ENCODE assay signal across 8 cellular contexts in genomic region chr1:200153277-200154055, GRCh38.
DNase-seq lines count a peak whose midpoint lies in the region; ATAC-seq and TF ChIP-seq lines count a peak whose summit lies in the region.

No MANE protein-coding gene starts in this region.

- DNase-seq in activated CD4-positive, alpha-beta T cell treated with anti-CD3 and anti-CD28 coated beads, Interleukin-2, amount 50 U/mL, for 1 hour, result peak; percentile 22
- DNase-seq in stimulated activated CD4-positive, alpha-beta T cell treated with anti-CD3 and anti-CD28 coated beads, Interleukin-15, amount 100 ng/mL, for 24 hours, result peak; percentile 62
- DNase-seq in posterior vena cava (ENCODE audit: low spot score) (no peak), neural progenitor cell (ENCODE audit: low spot score) (no peak), GF-D8 (lab: John Stamatoyannopoulos, UW) (no peak), KG1 (lab: John Stamatoyannopoulos, UW) (no peak)

- no peak overlapping the region for H2AFZ ChIP-seq in neural progenitor cell (replicated peaks)

- no peaks in the 10 kb centered on the region for H3K9me3 ChIP-seq in neural progenitor cell (ENCODE audit: low read depth)

- H3K9me3 Mint-ChIP-seq in neural progenitor cell, result no peaks in the 10 kb centered on the region

- H3K4me3 ChIP-seq in neural progenitor cell, result no peak overlapping the region

- H4K20me1 ChIP-seq in neural progenitor cell (ENCODE audit: low read depth), result no peaks in the 10 kb centered on the region

- H3K9ac ChIP-seq in neural progenitor cell, result no peak overlapping the region

- H3K36me3 Mint-ChIP-seq in neural progenitor cell, result no peaks in the 10 kb centered on the region

- no peaks in the 10 kb centered on the region for H3K4me1 ChIP-seq in neural progenitor cell

- H3K79me2 ChIP-seq in neural progenitor cell (ENCODE audit: low read depth), result no peaks in the 10 kb centered on the region

- no peak overlapping the region for H3K4me3 Mint-ChIP-seq in neural progenitor cell

- no peak overlapping the region for H3K27ac Mint-ChIP-seq in neural progenitor cell

- no peak overlapping the region for H3K27ac ChIP-seq in neural progenitor cell

- intact Hi-C loops in posterior vena cava (cut with DNase I), result no loop called here

- H3K4me2 ChIP-seq in neural progenitor cell, result no peak overlapping the region

- H3K27me3 Mint-ChIP-seq in neural progenitor cell (ENCODE audit: insufficient read depth, low read depth), result no peaks in the 10 kb centered on the region

- TF ChIP-seq CTCF in neural progenitor cell (IDR thresholded peaks at IDR 0.05), result no peak

- H3K36me3 ChIP-seq in neural progenitor cell, result no peaks in the 10 kb centered on the region

- peaks cover 4% of the 10 kb centered on the region for H3K4me1 Mint-ChIP-seq in neural progenitor cell

- H3K27me3 ChIP-seq in neural progenitor cell, result no peaks in the 10 kb centered on the region

- ATAC-seq in GM18909 (IDR thresholded peaks at IDR 0.05; ENCODE audit: poor library complexity, unreplicated experiment), result peak; percentile 63
- peak; percentile 36 for ATAC-seq in HG03025 (IDR thresholded peaks at IDR 0.05; ENCODE audit: low FRiP score, unreplicated experiment)

- H3F3A ChIP-seq in neural progenitor cell (ENCODE audit: low read depth), result no peaks in the 10 kb centered on the region

Comparison
In these comparisons a context has a peak if more than half of its experiments do, and no peak if none do; other contexts are left out.
1. DNase-seq: peak in activated CD4-positive, alpha-beta T cell treated with anti-CD3 and anti-CD28 coated beads, Interleukin-2, amount 50 U/mL, for 1 hour (single experiment) and stimulated activated CD4-positive, alpha-beta T cell treated with anti-CD3 and anti-CD28 coated beads, Interleukin-15, amount 100 ng/mL, for 24 hours (single experiment); none in posterior vena cava (single experiment), neural progenitor cell (single experiment), GF-D8 (single experiment) and KG1 (single experiment).